22 cellular contexts compared by ENCODE assay signal in genomic region chr11:18987454-18988231, GRCh38. TPM values are rescaled to one million over a fixed set of nuclear protein-coding genes. Genes with fewer than 3 reads are reported as not detected.
DNase-seq lines count a peak whose midpoint lies in the region; ATAC-seq and TF ChIP-seq lines count a peak whose summit lies in the region.
"Had no signal": no experiment of that assay in that cellular context is flagged by ENCODE, and none has a peak within 500 bp of the region (broad histone marks: within the 10 kb centered on the region; RNA-seq: fewer than 3 reads in every experiment).

No MANE protein-coding gene starts in this region.

- H3K4me3 ChIP-seq in astrocyte of the cerebellum (ENCODE audit: low read depth, low read length): no peak overlapping the region
- H3K4me3 ChIP-seq: cardiac muscle cell, hepatocyte, right lobe of liver had no signal

- TF ChIP-seq CTCF in astrocyte of the cerebellum (IDR thresholded peaks at IDR 0.05; ENCODE audit: low read depth, low read length, missing control alignments): no peak

- DNase-seq in EL (peak; percentile 71), LHCN-M2 (ENCODE audit: low read depth) (peak; percentile 89), astrocyte of the cerebellum (ENCODE audit: low read depth) (peak; percentile 1), kidney glomerular epithelial cell (lab: John Stamatoyannopoulos, UW) (peak; percentile 62), NCI-H524 treated with DMSO at 0.1 percent for 48 hours (lab: John Stamatoyannopoulos, UW) (no peak), activated gamma-delta T cell (lab: John Stamatoyannopoulos, UW) (no peak)
- no peak for DNase-seq in stimulated activated naive CD4-positive, alpha-beta T cell (lab: John Stamatoyannopoulos, UW)
- DNase-seq: activated CD4-positive, alpha-beta T cell treated with anti-CD3 and anti-CD28 coated beads for 48 hours; activated T-cell treated with anti-CD3 and anti-CD28 coated beads for 4 hours; GDM1; KBM-7; left colon; occipital lobe; right lobe of liver; stimulated activated CD4-positive, alpha-beta T cell treated with anti-CD3 and anti-CD28 coated beads, Interleukin-2, amount 100 ng/mL, for 24 hours had no signal

- in situ Hi-C loops in astrocyte of the cerebellum (cut with HindIII; ENCODE audit: low sequenced_read_pairs): no loop called here

- no peak for ATAC-seq in GM18520 (IDR thresholded peaks at IDR 0.05; ENCODE audit: unreplicated experiment)
- ATAC-seq: activated naive CD4-positive, alpha-beta T cell treated with anti-CD3 and anti-CD28 coated beads, Interleukin-2, amount 50 U/mL, for 72 hours; left colon; right lobe of liver had no signal

RNA-seq across cellular contexts. Expression of gene MRGPRX1, which starts 48.4 kb away (rescaled TPM):
- not detected in 2 replicates for total RNA-seq in LHCN-M2 (2014; rRNA removed)
- polyA plus RNA-seq in LHCN-M2 (2012): not detected
- total RNA-seq: activated naive CD4-positive, alpha-beta T cell treated with anti-CD3 and anti-CD28 coated beads, Interleukin-2, amount 50 U/mL, for 72 hours; cardiac muscle cell; fibroblast of lung; hepatocyte; left colon; occipital lobe; right lobe of liver; SK-MEL-5; subcutaneous adipose tissue had no signal
- polyA plus RNA-seq: cardiac muscle cell, fibroblast of lung, hepatocyte had no signal

Comparison
In these comparisons a context has a peak if more than half of its experiments do, and no peak if none do; other contexts are left out.
1. DNase-seq: peak in EL (single experiment), LHCN-M2 (single experiment), astrocyte of the cerebellum (single experiment) and kidney glomerular epithelial cell (single experiment); none in stimulated activated naive CD4-positive, alpha-beta T cell (0 of 6), NCI-H524 treated with DMSO at 0.1 percent for 48 hours (single experiment) and activated gamma-delta T cell (single experiment).